In the genomic region with DNA sequence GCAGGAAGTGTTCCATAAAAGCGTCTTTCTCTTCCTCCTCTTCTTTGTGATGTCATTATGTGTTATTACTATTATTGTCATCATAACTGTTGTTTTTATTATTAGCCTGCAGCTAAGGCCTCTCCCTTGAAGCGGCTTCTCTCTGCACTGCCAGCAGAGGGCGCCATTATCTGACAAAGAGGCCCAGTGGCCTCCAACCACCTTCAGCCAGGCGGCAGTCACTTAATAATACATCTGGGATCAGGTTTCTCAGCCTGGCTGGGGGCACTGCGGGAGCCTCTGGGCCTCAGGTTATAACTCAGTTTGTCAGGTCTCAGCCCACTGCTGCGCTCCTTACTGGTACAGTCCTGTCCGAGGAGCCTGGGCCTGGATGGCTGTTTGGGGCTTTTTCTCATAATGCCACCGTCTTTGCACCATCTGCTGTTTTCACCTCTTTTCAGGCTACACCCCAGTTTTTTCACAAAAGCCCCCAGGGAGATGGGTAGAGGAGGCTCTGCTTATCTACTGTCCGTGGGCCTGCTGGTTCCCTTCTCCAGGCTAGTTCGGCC, we compare ENCODE assay signal across 2 cellular contexts.
A peak's percentile ranks its signal among the peaks of the same experiment; 100 is the strongest.
TF ChIP-seq lines count a peak whose summit lies in the region.

No MANE protein-coding gene starts in this region.

TF ChIP-seq in SK-N-SH, 30 proteins besides CTCF, POLR2A, EP300 and RAD21:
- TF ChIP-seq RCOR1 (IDR thresholded peaks at IDR 0.05; ENCODE audit: low read length) (peak; percentile 24; the same call in 1 of the 2 replicates), EZH2phosphoT487 (IDR thresholded peaks at IDR 0.05; ENCODE audit: borderline replicate concordance, low read depth) (no peak), GATA2 (CRISPR knock-in tag; IDR thresholded peaks at IDR 0.05) (no peak; the same call in 1 of the 2 replicates), SMC3 (IDR thresholded peaks at IDR 0.05; ENCODE audit: low read depth, low read length) (peak; percentile 89), TCF12 (IDR thresholded peaks at IDR 0.05) (peak; percentile 46; the same call in 1 of the 2 replicates)
- TF ChIP-seq, protein P1, sequence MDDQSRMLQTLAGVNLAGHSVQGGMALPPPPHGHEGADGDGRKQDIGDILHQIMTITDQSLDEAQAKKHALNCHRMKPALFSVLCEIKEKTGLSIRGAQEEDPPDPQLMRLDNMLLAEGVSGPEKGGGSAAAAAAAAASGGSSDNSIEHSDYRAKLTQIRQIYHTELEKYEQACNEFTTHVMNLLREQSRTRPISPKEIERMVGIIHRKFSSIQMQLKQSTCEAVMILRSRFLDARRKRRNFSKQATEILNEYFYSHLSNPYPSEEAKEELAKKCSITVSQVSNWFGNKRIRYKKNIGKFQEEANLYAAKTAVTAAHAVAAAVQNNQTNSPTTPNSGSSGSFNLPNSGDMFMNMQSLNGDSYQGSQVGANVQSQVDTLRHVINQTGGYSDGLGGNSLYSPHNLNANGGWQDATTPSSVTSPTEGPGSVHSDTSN (IDR thresholded peaks at IDR 0.05): peak; percentile 51; the same call in 1 of the 2 replicates
TF ChIP-seq in SK-N-SH: peak in this region for 4.

TF ChIP-seq in GM12878, 131 proteins besides CTCF, POLR2A, EP300 and RAD21:
- peak; percentile 14; the same call in 1 of the 2 replicates for TF ChIP-seq ATF7 (IDR thresholded peaks at IDR 0.05; ENCODE audit: low read depth)
- TF ChIP-seq SMC3 (IDR thresholded peaks at IDR 0.05; ENCODE audit: borderline replicate concordance, low read length): peak; percentile 62
- TF ChIP-seq YY1 (IDR thresholded peaks at IDR 0.05; ENCODE audit: low read depth, low read length): 0 out of 2 replicates have a peak, but pooled peaks have one; percentile 19
- TF ChIP-seq BCL11A (IDR thresholded peaks at IDR 0.05; ENCODE audit: low read depth, low read length): no peak
- TF ChIP-seq STAT3 (IDR thresholded peaks at IDR 0.05; ENCODE audit: low read depth, low read length): no peak
